ENCODE assay signal across 9 cellular contexts in the genomic region with DNA sequence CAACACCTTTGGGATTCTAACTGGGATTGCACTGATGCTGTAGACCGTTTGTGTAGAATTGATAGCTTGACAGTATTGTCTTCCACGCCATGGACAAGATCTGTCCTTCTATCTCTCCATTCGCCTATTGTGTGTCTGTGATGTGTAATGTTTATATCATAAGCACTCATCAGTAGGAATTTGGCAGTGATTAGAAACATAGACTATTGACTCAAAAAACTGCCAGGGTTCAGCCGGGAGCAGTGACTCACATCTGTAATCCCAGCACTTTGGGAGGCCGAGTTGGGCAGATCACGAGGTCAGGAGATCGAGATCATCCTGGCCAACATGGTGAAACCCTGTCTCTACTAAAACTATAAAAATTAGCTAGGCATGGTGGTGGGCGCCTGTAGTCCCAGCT. TPM values are rescaled to one million over a fixed set of nuclear protein-coding genes. Genes with fewer than 3 reads are reported as not detected.
A peak's percentile ranks its signal among the peaks of the same experiment; 100 is the strongest.
DNase-seq lines count a peak whose midpoint lies in the region; ATAC-seq and TF ChIP-seq lines count a peak whose summit lies in the region.
"Not testable (repeated sequence)": the region's sequence is repeated elsewhere in the genome, so short reads cannot be mapped to it uniquely, and the experiment has no call there.
"Had no signal": no experiment of that assay in that cellular context is flagged by ENCODE, and none has a peak within 500 bp of the region (broad histone marks: within the 10 kb centered on the region; RNA-seq: fewer than 3 reads in every experiment).

No MANE protein-coding gene starts in this region.

- H3K4me1 ChIP-seq in HEK293 (ENCODE audit: control insufficient read depth, insufficient read depth, low read length): not testable (repeated sequence)
- H3K4me1 ChIP-seq in mammary epithelial cell (ENCODE audit: insufficient read depth, low read length): peaks cover 14% of the 10 kb centered on the region
- peaks cover 70% of the 10 kb centered on the region for H3K4me1 ChIP-seq in thymus (ENCODE audit: control insufficient read depth, insufficient read depth, low read length)

- CTCF ChIA-PET in CD4-positive, alpha-beta T cell (lab: Charles Lee); RWPE1 (lab: Yijun Ruan, JAX); mammary epithelial cell (lab: Charles Lee; ENCODE audit: low non-redundant PET): not testable (repeated sequence)
- CTCF ChIA-PET in HEK293 (lab: Yijun Ruan, JAX): interaction anchor here (0.6 kb wide), 1 partner anchor 10 kb away, joined by 4 read pairs; no protein-coding TSS in a partner anchor

- H2AFZ ChIP-seq in mammary epithelial cell (ENCODE audit: low read depth, low read length): not testable (repeated sequence)

- DNase-seq in CD4-positive, alpha-beta T cell; activated T-cell treated with anti-CD3 and anti-CD28 coated beads, Interleukin-2, amount 50 U/mL, for 72 hours; naive thymus-derived CD8-positive, alpha-beta T cell: not testable (repeated sequence)
- peak; percentile 34 for DNase-seq in RWPE1 (ENCODE audit: low spot score)
- peak; percentile 36 for DNase-seq in mammary epithelial cell
- peak; percentile 92 for DNase-seq in fibroblast of peridontal ligament (ENCODE audit: extremely low read depth)

- not testable (repeated sequence) for H4K20me1 ChIP-seq in mammary epithelial cell (ENCODE audit: insufficient read depth, low read length)

- not testable (repeated sequence) for H3K9me3 Mint-ChIP-seq in CD4-positive, alpha-beta T cell; activated T-cell treated with anti-CD3 and anti-CD28 coated beads, Interleukin-2, amount 50 U/mL, for 72 hours; naive thymus-derived CD8-positive, alpha-beta T cell

- WGBS in mammary epithelial cell (ENCODE audit: low coverage, missing lambda C conversion rate): 56% methylated on average over 8 of the region's 8 CpGs
- 97% methylated on average over 8 of the region's 8 CpGs for WGBS in thymus

- H3K27ac ChIP-seq in CD4-positive, alpha-beta T cell (ENCODE audit: low read depth, low read length); HEK293 (ENCODE audit: extremely low read depth, low read depth, low read length); RWPE1; mammary epithelial cell (ENCODE audit: insufficient read depth, low read depth, low read length): not testable (repeated sequence)
- H3K27ac ChIP-seq in thymus (ENCODE audit: low read depth): peak overlapping the region; percentile 88

- H3K9me3 ChIP-seq in CD4-positive, alpha-beta T cell (ENCODE audit: control insufficient read depth, low read length); HEK293 (ENCODE audit: control insufficient read depth, insufficient read depth, low read depth, low read length); mammary epithelial cell (replicated peaks; ENCODE audit: insufficient read depth, low read length); thymus (ENCODE audit: control insufficient read depth): not testable (repeated sequence)

- in situ Hi-C loops in mammary epithelial cell (cut with MboI; ENCODE audit: low sequenced_read_pairs in 2 of 2): not testable (repeated sequence)

- not testable (repeated sequence) for H3K36me3 ChIP-seq in HEK293 (ENCODE audit: control insufficient read depth in 2 of 2, insufficient read depth in 1 of 2, low read length in 2 of 2); mammary epithelial cell (ENCODE audit: insufficient read depth, low read length); thymus (ENCODE audit: control insufficient read depth, insufficient read depth)

- intact Hi-C loops in CD4-positive, alpha-beta T cell (cut with DNase I, micrococcal nuclease): loop anchor here in 1 of 2 experiments (5.0 kb wide), 1 partner anchor 46 kb away; no protein-coding TSS in a partner anchor
- intact Hi-C loops in mammary epithelial cell (cut with micrococcal nuclease): not testable (repeated sequence)

- dilution Hi-C loops in mammary epithelial cell (cut with HindIII; ENCODE audit: low sequenced_read_pairs): not testable (repeated sequence)

- not testable (repeated sequence) for H3K79me2 ChIP-seq in mammary epithelial cell (ENCODE audit: insufficient read depth, low read length)

- H3K27me3 Mint-ChIP-seq in CD4-positive, alpha-beta T cell; activated T-cell treated with anti-CD3 and anti-CD28 coated beads, Interleukin-2, amount 50 U/mL, for 72 hours (ENCODE audit: low read depth); naive thymus-derived CD8-positive, alpha-beta T cell: not testable (repeated sequence)

- H3K4me1 Mint-ChIP-seq in CD4-positive, alpha-beta T cell (ENCODE audit: low read depth): peaks cover 54% of the 10 kb centered on the region
- H3K4me1 Mint-ChIP-seq in activated T-cell treated with anti-CD3 and anti-CD28 coated beads, Interleukin-2, amount 50 U/mL, for 72 hours (ENCODE audit: low read depth): peaks cover 72% of the 10 kb centered on the region
- peaks cover 36 to 85% (median 80%) of the 10 kb centered on the region in 4 donors for H3K4me1 Mint-ChIP-seq in naive thymus-derived CD8-positive, alpha-beta T cell

- not testable (repeated sequence) for BruUV-seq in mammary epithelial cell (replicated peaks; lab: Mats Ljungman, UMichigan)

- not testable (repeated sequence) for TF ChIP-seq CTCF in CD4-positive, alpha-beta T cell (IDR thresholded peaks at IDR 0.05); HEK293 (tag by site-specific recombination; IDR thresholded peaks at IDR 0.05); RWPE1 (conservative IDR thresholded peaks at IDR 0.05; ENCODE audit: low read depth); mammary epithelial cell (conservative IDR thresholded peaks at IDR 0.05 in 1 of 2, IDR thresholded peaks at IDR 0.05 in 1 of 2; ENCODE audit: extremely low read depth in 1 of 2, insufficient read depth in 1 of 2, low read depth in 1 of 2, low read length in 2 of 2)

- not testable (repeated sequence) for H3K4me3 ChIP-seq in HEK293 (ENCODE audit: low read depth, low read length); mammary epithelial cell (replicated peaks in 1 of 3; ENCODE audit: insufficient read depth in 1 of 3, low read depth in 2 of 3, low read length in 3 of 3); thymus (ENCODE audit: low read length)

- not testable (repeated sequence) for H3K36me3 Mint-ChIP-seq in CD4-positive, alpha-beta T cell (ENCODE audit: low read depth); activated T-cell treated with anti-CD3 and anti-CD28 coated beads, Interleukin-2, amount 50 U/mL, for 72 hours (ENCODE audit: insufficient read depth in 2 of 2); naive thymus-derived CD8-positive, alpha-beta T cell

- H3K4me2 ChIP-seq in mammary epithelial cell (ENCODE audit: insufficient read depth, low read depth, low read length): not testable (repeated sequence)

- H3K27me3 ChIP-seq in CD4-positive, alpha-beta T cell (ENCODE audit: control insufficient read depth, insufficient read depth, low read length); mammary epithelial cell (ENCODE audit: insufficient read depth, low read length); thymus (ENCODE audit: control insufficient read depth, insufficient read depth): not testable (repeated sequence)

- H3K27ac Mint-ChIP-seq in CD4-positive, alpha-beta T cell: peak overlapping the region; percentile 64
- not testable (repeated sequence) for H3K27ac Mint-ChIP-seq in activated T-cell treated with anti-CD3 and anti-CD28 coated beads, Interleukin-2, amount 50 U/mL, for 72 hours
- H3K27ac Mint-ChIP-seq in naive thymus-derived CD8-positive, alpha-beta T cell: peak overlapping the region; percentile 78 to 97 (median 91)

- POLR2A ChIA-PET in CD4-positive, alpha-beta T cell (lab: Charles Lee): interaction anchor here (0.8 kb wide), 1 partner anchor 51 kb away, joined by 3 read pairs; no protein-coding TSS in a partner anchor
- POLR2A ChIA-PET in HEK293 (lab: Yijun Ruan, JAX); RWPE1 (lab: Yijun Ruan, JAX; ENCODE audit: low non-redundant PET): not testable (repeated sequence)
- POLR2A ChIA-PET in naive thymus-derived CD8-positive, alpha-beta T cell (lab: Charles Lee): interaction anchor here (0.7 to 1.9 kb wide), 6 partner anchors 10 to 496 kb away, joined by 3 to 9 read pairs (median 6); partner anchors contain the start of gene TRIP11

- H3K4me3 Mint-ChIP-seq in CD4-positive, alpha-beta T cell: peak overlapping the region; percentile 57
- H3K4me3 Mint-ChIP-seq in activated T-cell treated with anti-CD3 and anti-CD28 coated beads, Interleukin-2, amount 50 U/mL, for 72 hours: peak overlapping the region; percentile 60 to 67
- H3K4me3 Mint-ChIP-seq in naive thymus-derived CD8-positive, alpha-beta T cell: peak overlapping the region in 8 of 10 donors; percentile 13 to 77 (median 66)

- H3K9ac ChIP-seq in mammary epithelial cell (ENCODE audit: insufficient read depth, low read length): not testable (repeated sequence)

- not testable (repeated sequence) for ATAC-seq in CD4-positive, alpha-beta T cell (ENCODE audit: poor library complexity); activated T-cell treated with anti-CD3 and anti-CD28 coated beads, Interleukin-2, amount 50 U/mL, for 72 hours (replicated peaks in 1 of 2); naive thymus-derived CD8-positive, alpha-beta T cell

TF ChIP-seq in HEK293, 187 proteins besides CTCF, POLR2A, EP300 and RAD21:
- TF ChIP-seq ZNF366 (tag by site-specific recombination; conservative IDR thresholded peaks at IDR 0.05): 0 out of 2 replicates have a peak, but pooled peaks have one; percentile 18
TF ChIP-seq in HEK293: peak in this region for 1; not testable (repeated sequence) for 186.

RNA-seq across cellular contexts. Expression of gene RIN3, which starts 22.6 kb away (rescaled TPM):
- 10 to 100 TPM; 67.9 to 72.2 TPM for total RNA-seq in CD4-positive, alpha-beta T cell
- total RNA-seq in activated T-cell treated with anti-CD3 and anti-CD28 coated beads, Interleukin-2, amount 50 U/mL, for 72 hours: 10 to 100 TPM; 33.6 to 36.3 TPM
- total RNA-seq in mammary epithelial cell: 10 to 100 TPM in 1 of 2 donors, 1 to 10 TPM in 1; 3.5 to 14.5 TPM
- polyA plus RNA-seq in mammary epithelial cell (2.4 TPM), thymus (20.6 TPM)
- polyA minus RNA-seq in mammary epithelial cell: 7.4 TPM
- 100 to 1,000 TPM; 137 to 146 TPM for total RNA-seq in naive thymus-derived CD8-positive, alpha-beta T cell
- 10 to 100 TPM; 16.8 to 45.8 (median 30.0) TPM for polyA plus RNA-seq in naive thymus-derived CD8-positive, alpha-beta T cell
- polyA plus RNA-seq: neural cell had no signal
